ENCODE assay signal across 9 cellular contexts in the genomic region with DNA sequence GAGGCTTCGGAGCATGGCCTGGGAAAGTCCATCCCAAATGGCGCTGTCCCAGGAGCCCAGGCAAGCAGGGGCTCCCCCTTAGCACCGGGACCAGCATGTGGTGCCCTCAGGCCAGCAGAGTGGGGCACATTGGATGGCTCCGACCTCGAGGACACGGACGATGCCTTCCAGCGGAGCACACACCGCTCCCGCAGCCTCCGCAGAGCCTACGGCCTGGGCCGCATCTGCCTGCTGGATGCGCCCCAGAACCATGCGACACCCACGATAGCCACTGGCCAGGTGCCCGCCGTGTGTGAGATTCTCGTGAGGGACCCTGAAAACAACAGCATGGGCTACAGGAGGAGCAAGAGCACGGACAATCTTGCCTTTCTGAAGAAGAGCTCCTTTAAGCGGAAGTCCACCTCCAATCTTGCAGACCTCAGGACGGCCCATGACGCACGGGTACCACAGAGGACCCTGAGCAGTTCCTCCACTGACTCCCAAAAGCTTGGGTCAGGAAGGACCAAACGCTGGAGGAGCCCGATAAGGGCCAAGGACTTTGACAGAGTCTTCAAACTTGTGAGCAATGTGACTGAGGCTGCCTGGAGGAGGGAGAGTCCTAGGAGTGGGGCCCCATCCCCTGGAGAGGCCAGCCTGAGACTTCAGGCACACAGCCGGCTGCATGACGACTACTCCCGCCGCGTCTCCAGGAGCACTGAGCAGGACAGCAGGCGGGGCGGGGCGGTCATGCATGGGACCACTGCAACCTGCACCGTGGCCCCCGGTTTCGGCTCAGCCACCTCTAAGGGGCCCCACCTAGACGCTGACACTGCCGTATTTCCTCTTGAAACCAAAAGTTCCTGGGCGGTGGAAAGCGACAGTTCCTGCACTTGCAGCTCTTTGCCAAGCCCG.
DNase-seq lines count a peak whose midpoint lies in the region; ATAC-seq and TF ChIP-seq lines count a peak whose summit lies in the region.
"Had no signal": no experiment of that assay in that cellular context is flagged by ENCODE, and none has a peak within 500 bp of the region (broad histone marks: within the 10 kb centered on the region; RNA-seq: fewer than 3 reads in every experiment).

No MANE protein-coding gene starts in this region.

- H3K27ac Mint-ChIP-seq in T-cell: peak overlapping the region; percentile 31 to 86
- peak overlapping the region in 9 of 10 donors; percentile 82 to 94 (median 88) for H3K27ac Mint-ChIP-seq in naive thymus-derived CD8-positive, alpha-beta T cell

- H3K4me3 Mint-ChIP-seq in T-cell: peak overlapping the region; percentile 65 to 76 (median 73)
- peak overlapping the region; percentile 74 to 92 (median 84) for H3K4me3 Mint-ChIP-seq in naive thymus-derived CD8-positive, alpha-beta T cell

- no peaks in the 10 kb centered on the region for H3K9me3 Mint-ChIP-seq in T-cell
- no peaks in the 10 kb centered on the region for H3K9me3 Mint-ChIP-seq in naive thymus-derived CD8-positive, alpha-beta T cell

- H3K4me1 Mint-ChIP-seq in T-cell: peaks cover 5 to 21% (median 17%) of the 10 kb centered on the region in 3 donors
- H3K4me1 Mint-ChIP-seq in naive thymus-derived CD8-positive, alpha-beta T cell: peaks cover 8 to 37% (median 31%) of the 10 kb centered on the region in 4 donors

- peak overlapping the region; percentile 30 for H3K4me3 ChIP-seq in GM12864 (ENCODE audit: low read depth, low read length)

- TF ChIP-seq CTCF in GM12864 (IDR thresholded peaks at IDR 0.05; ENCODE audit: low read depth, low read length, missing control alignments) (no peak), GM20000 (IDR thresholded peaks at IDR 0.05; ENCODE audit: extremely low read depth, missing control alignments) (no peak)

- no peaks in the 10 kb centered on the region for H3K36me3 Mint-ChIP-seq in T-cell
- no peaks in the 10 kb centered on the region for H3K36me3 Mint-ChIP-seq in naive thymus-derived CD8-positive, alpha-beta T cell

- DNase-seq in GM12864 (ENCODE audit: low read depth): no peak
- DNase-seq in GM20000 (ENCODE audit: low spot score): peak; percentile 46
- no peak for DNase-seq in T-cell
- peak in 2 of 10 donors; percentile 25 to 27 for DNase-seq in naive thymus-derived CD8-positive, alpha-beta T cell
- no peak for DNase-seq in NCI-H2081 treated with DMSO at 0.1 percent for 48 hours (lab: John Stamatoyannopoulos, UW)
- DNase-seq in AG08395 (ENCODE audit: low spot score): no peak
- DNase-seq in dedifferentiated amniotic fluid mesenchymal stem cell (ENCODE audit: extremely low spot score): no peak
- DNase-seq: activated CD8-positive, alpha-beta memory T cell treated with anti-CD3 and anti-CD28 coated beads, Interleukin-2, amount 50 U/mL, for 48 hours; occipital lobe had no signal

- no peaks in the 10 kb centered on the region for H3K27me3 Mint-ChIP-seq in T-cell
- no peaks in the 10 kb centered on the region for H3K27me3 Mint-ChIP-seq in naive thymus-derived CD8-positive, alpha-beta T cell

- CTCF ChIA-PET in T-cell (lab: Charles Lee): interaction anchor here in 1 of 2 donors (1.2 kb wide), 1 partner anchor 195 kb away, joined by 3 read pairs; no protein-coding TSS in a partner anchor

- POLR2A ChIA-PET in T-cell (lab: Charles Lee): no interaction called here
- POLR2A ChIA-PET in naive thymus-derived CD8-positive, alpha-beta T cell (lab: Charles Lee): interaction anchor here (1.3 to 2.3 kb wide), 2 partner anchors 28 to 41 kb away, joined by 3 to 8 read pairs; no protein-coding TSS in a partner anchor

- peak; percentile 26 to 36 (median 28) for ATAC-seq in T-cell (replicated peaks in 1 of 4)
- peak; percentile 40 to 47 for ATAC-seq in naive thymus-derived CD8-positive, alpha-beta T cell
